ENCODE assay signal across 4 cellular contexts in genomic region chr1:41965-42470, GRCh38. TPM values are rescaled to one million over a fixed set of nuclear protein-coding genes. Genes with fewer than 3 reads are reported as not detected.
"Had no signal": no experiment of that assay in that cellular context is flagged by ENCODE, and none has a peak within 500 bp of the region (broad histone marks: within the 10 kb centered on the region; RNA-seq: fewer than 3 reads in every experiment).

No MANE protein-coding gene starts in this region.

RNA-seq across cellular contexts. Expression of gene OR4F5, which starts 23.2 kb away (rescaled TPM):
- total RNA-seq: HepG2, HT-29, HT1080 had no signal
- polyA plus RNA-seq: HepG2, IgD-negative memory B cell had no signal
